ENCODE assay signal across 1 cellular context in genomic region chr22:20319745-20320658, GRCh38.
A peak's percentile ranks its signal among the peaks of the same experiment; 100 is the strongest.
TF ChIP-seq lines count a peak whose summit lies in the region.

TSS of gene DGCR6L (minus strand) at chr22:20320060. CDS start at chr22:20319988, 72 bp downstream.

TF ChIP-seq in K562, 482 proteins besides CTCF, POLR2A, EP300 and RAD21 (continued from another document and continues in another):
- TF ChIP-seq ATF6 (CRISPR knock-in tag; IDR thresholded peaks at IDR 0.05) (peak; percentile 71; the same call in 1 of the 2 replicates), RBM25 (IDR thresholded peaks at IDR 0.05; ENCODE audit: low read depth, low read length, severe bottlenecking) (no peak), CHD4 (IDR thresholded peaks at IDR 0.05; ENCODE audit: insufficient read depth, insufficient replicate concordance, low read depth, low read length, poor library complexity, severe bottlenecking) (no peak), ZNF316 (IDR thresholded peaks at IDR 0.05) (peak; percentile 99), SRSF1 (IDR thresholded peaks at IDR 0.05; ENCODE audit: low read depth, low read length) (no peak), HNRNPH1 (optimal IDR thresholded peaks at IDR 0.05; ENCODE audit: low read depth, low read length) (no peak), NR4A1 (CRISPR knock-in tag; IDR thresholded peaks at IDR 0.05) (peak; percentile 97), NR4A1 (tag; IDR thresholded peaks at IDR 0.05) (peak; percentile 37), ZNF449 (CRISPR knock-in tag; IDR thresholded peaks at IDR 0.05) (no peak), PHF20 (IDR thresholded peaks at IDR 0.05; ENCODE audit: partially characterized antibody) (peak; percentile 90), GTF2A2 (tag; IDR thresholded peaks at IDR 0.05) (no peak; the same call in 1 of the 2 replicates), PHF21A (IDR thresholded peaks at IDR 0.05; ENCODE audit: borderline replicate concordance, low read depth) (peak; percentile 98), SOX6 (IDR thresholded peaks at IDR 0.05) (peak; percentile 88), ZKSCAN3 (CRISPR knock-in tag; IDR thresholded peaks at IDR 0.05) (no peak), YY1 (IDR thresholded peaks at IDR 0.05; ENCODE audit: borderline replicate concordance in 1 of 3, control insufficient read depth in 1 of 3, extremely low read depth in 1 of 3, insufficient read depth in 3 of 3, insufficient read length in 1 of 3, insufficient replicate concordance in 2 of 3, low read depth in 1 of 3, low read length in 2 of 3) (peak; percentile 35 to 88 (median 81)), ZBTB5 (IDR thresholded peaks at IDR 0.05) (no peak), ELF2 (CRISPR knock-in tag; IDR thresholded peaks at IDR 0.05) (0 out of 2 replicates have a peak, but pooled peaks have one; percentile 61), ERF (CRISPR knock-in tag; IDR thresholded peaks at IDR 0.05) (peak; percentile 91), POLR2AphosphoS2 (IDR thresholded peaks at IDR 0.05; ENCODE audit: low read length) (no peak), ARID4B (CRISPR knock-in tag; IDR thresholded peaks at IDR 0.05) (peak; percentile 86), NCOA4 (IDR thresholded peaks at IDR 0.05; ENCODE audit: partially characterized antibody) (no peak), ZFP1 (CRISPR knock-in tag; IDR thresholded peaks at IDR 0.05) (no peak), TRIM25 (IDR thresholded peaks at IDR 0.05; ENCODE audit: borderline replicate concordance) (no peak), ATF3 (IDR thresholded peaks at IDR 0.05) (no peak), ATF3 (CRISPR knock-in tag; conservative IDR thresholded peaks at IDR 0.05) (peak; percentile 83), NFIC (IDR thresholded peaks at IDR 0.05) (no peak), NCOA1 (IDR thresholded peaks at IDR 0.05; ENCODE audit: low read depth) (peak; percentile 63; the same call in 1 of the 2 replicates), VEZF1 (CRISPR knock-in tag; IDR thresholded peaks at IDR 0.05) (no peak), FOXA3 (CRISPR knock-in tag; conservative IDR thresholded peaks at IDR 0.05 in 1 of 2, IDR thresholded peaks at IDR 0.05 in 1 of 2) (peak; percentile 20 to 62; a peak in 1 of 4 replicates), THRB (CRISPR knock-in tag; conservative IDR thresholded peaks at IDR 0.05) (0 out of 2 replicates have a peak, but pooled peaks have one; percentile 59), TARDBP (IDR thresholded peaks at IDR 0.05) (peak; percentile 98), ZNF143 (CRISPR knock-in tag; IDR thresholded peaks at IDR 0.05) (no peak; the same call in 1 of the 2 replicates), RUNX1 (IDR thresholded peaks at IDR 0.05; ENCODE audit: low read depth) (peak; percentile 85), MTA2 (IDR thresholded peaks at IDR 0.05; ENCODE audit: low read depth) (peak; percentile 54)
